8 cellular contexts compared by ENCODE assay signal in the genomic region with DNA sequence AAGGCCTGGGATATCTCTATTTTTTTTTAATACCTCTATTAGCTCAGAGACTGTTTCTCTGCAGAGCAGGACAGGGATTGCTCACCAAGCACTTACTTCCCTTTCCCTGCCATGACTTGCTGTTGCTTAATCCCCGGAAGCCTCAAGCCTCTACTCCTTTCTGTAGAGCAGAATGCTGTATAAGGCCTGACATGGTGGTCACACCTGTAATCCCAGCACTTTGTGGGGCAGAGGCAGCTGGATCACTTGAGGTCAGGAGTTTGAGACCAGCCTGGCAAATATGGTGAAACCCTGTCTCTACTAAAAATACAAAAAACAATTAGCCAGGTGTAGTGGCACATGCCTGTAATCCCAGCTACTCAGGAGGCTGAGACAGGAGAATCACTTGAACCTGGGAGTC. TPM values are rescaled to one million over a fixed set of nuclear protein-coding genes. Genes with fewer than 3 reads are reported as not detected.
DNase-seq lines count a peak whose midpoint lies in the region; ATAC-seq, FAIRE-seq and TF ChIP-seq lines count a peak whose summit lies in the region.
"Not testable (repeated sequence)": the region's sequence is repeated elsewhere in the genome, so short reads cannot be mapped to it uniquely, and the experiment has no call there.

No MANE protein-coding gene starts in this region.

- not testable (repeated sequence) for H3K27me3 Mint-ChIP-seq in Calu3 (ENCODE audit: unreplicated experiment); activated naive CD4-positive, alpha-beta T cell treated with anti-CD3 and anti-CD28 coated beads for 36 hours (ENCODE audit: low read depth)

- TF ChIP-seq RAD21 in SK-N-SH (IDR thresholded peaks at IDR 0.05; ENCODE audit: low read length) = not testable (repeated sequence)

- not testable (repeated sequence) for H3K9me3 Mint-ChIP-seq in Calu3 (ENCODE audit: low read depth, unreplicated experiment); activated naive CD4-positive, alpha-beta T cell treated with anti-CD3 and anti-CD28 coated beads for 36 hours

- POLR2A ChIA-PET in SK-N-SH (lab: Yijun Ruan, JAX) = not testable (repeated sequence)
- POLR2A ChIA-PET in endothelial cell of umbilical vein (lab: Charles Lee) = interaction anchor here (0.5 kb wide), 1 partner anchor 23 kb away, joined by 3 read pairs; no protein-coding TSS in a partner anchor

- not testable (repeated sequence) for H3K79me2 ChIP-seq in MM.1S (ENCODE audit: low read length); SK-N-SH (ENCODE audit: insufficient read depth); endothelial cell of umbilical vein (ENCODE audit: control insufficient read depth, insufficient read depth, low read length); parathyroid adenoma

- H3K27ac ChIP-seq in MM.1S (ENCODE audit: low read length) (peak overlapping the region; percentile 67; the same call in 1 of the 2 replicates), SK-N-SH (ENCODE audit: low read depth in 2 of 2, low read length in 1 of 2) (peak overlapping the region; percentile 18 to 98; a peak in 3 of 4 replicates), endothelial cell of umbilical vein (ENCODE audit: insufficient read depth, low read depth, low read length) (peak overlapping the region; percentile 93), parathyroid adenoma (peak overlapping the region; percentile 39), upper lobe of right lung (peak overlapping the region; percentile 81)

- H3K36me3 Mint-ChIP-seq in Calu3 (ENCODE audit: insufficient read depth, unreplicated experiment) = peaks cover 15% of the 10 kb centered on the region
- not testable (repeated sequence) for H3K36me3 Mint-ChIP-seq in activated naive CD4-positive, alpha-beta T cell treated with anti-CD3 and anti-CD28 coated beads for 36 hours (ENCODE audit: low read depth)

- DNase-seq in Calu3 (peak; percentile 48), MM.1S (peak; percentile 52), endothelial cell of umbilical vein (ENCODE audit: low read depth, low spot score) (peak; percentile 58), left colon (peak in 1 of 2 donors; percentile 40)
- DNase-seq in SK-N-SH, upper lobe of right lung: not testable (repeated sequence)
- peak; percentile 36 for DNase-seq in activated naive CD4-positive, alpha-beta T cell treated with anti-CD3 and anti-CD28 coated beads for 36 hours

- dilution Hi-C loops in endothelial cell of umbilical vein (cut with MboI; ENCODE audit: extremely low pct_ligation_motif_present, low sequenced_read_pairs) = not testable (repeated sequence)

- intact Hi-C loops in Calu3 (cut with micrococcal nuclease; ENCODE audit: unreplicated experiment) = loop anchor here (5.0 kb wide), 1 partner anchor 37 kb away; no protein-coding TSS in a partner anchor
- intact Hi-C loops in activated naive CD4-positive, alpha-beta T cell treated with anti-CD3 and anti-CD28 coated beads for 36 hours (cut with micrococcal nuclease) = loop anchor here (1.0 to 5.0 kb wide), 8 partner anchors 19 to 608 kb away; a partner anchor contains a TSS
- intact Hi-C loops in endothelial cell of umbilical vein (cut with micrococcal nuclease) = loop anchor here (1.0 to 2.0 kb wide), 2 partner anchors 21 to 55 kb away; no protein-coding TSS in a partner anchor
- intact Hi-C loops in left colon (cut with DNase I, micrococcal nuclease); upper lobe of right lung (cut with DNase I): not testable (repeated sequence)

- H3K9me3 ChIP-seq in MM.1S (replicated peaks; ENCODE audit: insufficient read depth, low read length); SK-N-SH; endothelial cell of umbilical vein (replicated peaks; ENCODE audit: control insufficient read depth, insufficient read depth, low read length); parathyroid adenoma (ENCODE audit: control insufficient read depth, low read length); upper lobe of right lung: not testable (repeated sequence)

- H3K4me1 Mint-ChIP-seq in Calu3 (ENCODE audit: low read depth, unreplicated experiment) = peaks cover 24% of the 10 kb centered on the region
- peaks cover 62% of the 10 kb centered on the region for H3K4me1 Mint-ChIP-seq in activated naive CD4-positive, alpha-beta T cell treated with anti-CD3 and anti-CD28 coated beads for 36 hours (ENCODE audit: low read depth)

- H3K36me3 ChIP-seq in MM.1S (replicated peaks; ENCODE audit: insufficient read depth, low read length); SK-N-SH (replicated peaks in 1 of 2; ENCODE audit: control insufficient read depth in 1 of 2, insufficient read depth in 2 of 2, low read length in 1 of 2); endothelial cell of umbilical vein (ENCODE audit: control insufficient read depth in 2 of 2, extremely low read depth in 1 of 2, insufficient read depth in 2 of 2, low read length in 2 of 2); parathyroid adenoma (ENCODE audit: control insufficient read depth, insufficient read depth, low read length); upper lobe of right lung: not testable (repeated sequence)

- peak overlapping the region; percentile 12; the same call in 1 of the 2 replicates for H3K4me2 ChIP-seq in MM.1S (ENCODE audit: low read depth, low read length)
- peak overlapping the region; percentile 51; the same call in 1 of the 2 replicates for H3K4me2 ChIP-seq in SK-N-SH
- H3K4me2 ChIP-seq in endothelial cell of umbilical vein (ENCODE audit: insufficient read depth, low read length) = peak overlapping the region; percentile 68
- H3K4me2 ChIP-seq in parathyroid adenoma (ENCODE audit: low read length) = not testable (repeated sequence)

- CTCF ChIA-PET in Calu3 (lab: Charles Lee) (interaction anchor here (0.6 to 1.9 kb wide), 3 partner anchors 19 to 65 kb away, joined by 3 to 16 read pairs (median 3); no protein-coding TSS in a partner anchor), SK-N-SH (lab: Yijun Ruan, JAX) (interaction anchor here (1.8 kb wide), 1 partner anchor 19 kb away, joined by 11 read pairs; no protein-coding TSS in a partner anchor), endothelial cell of umbilical vein (lab: Charles Lee) (interaction anchor here (1.0 to 2.3 kb wide), 8 partner anchors 12 to 386 kb away, joined by 3 to 21 read pairs (median 4); no protein-coding TSS in a partner anchor)
- CTCF ChIA-PET in activated naive CD4-positive, alpha-beta T cell treated with anti-CD3 and anti-CD28 coated beads for 36 hours (lab: Charles Lee) = interaction anchor here (0.9 to 2.0 kb wide), 5 partner anchors 18 to 183 kb away, joined by 3 to 9 read pairs (median 5); no protein-coding TSS in a partner anchor

- peak overlapping the region; percentile 74 for H3K27ac Mint-ChIP-seq in Calu3 (ENCODE audit: unreplicated experiment)
- peak overlapping the region; percentile 71 for H3K27ac Mint-ChIP-seq in activated naive CD4-positive, alpha-beta T cell treated with anti-CD3 and anti-CD28 coated beads for 36 hours

- TF ChIP-seq EP300 in SK-N-SH (IDR thresholded peaks at IDR 0.05; ENCODE audit: borderline replicate concordance in 1 of 2, low read depth in 1 of 2, low read length in 1 of 2) = not testable (repeated sequence)

- not testable (repeated sequence) for BruUV-seq in Calu3 (replicated peaks; lab: Mats Ljungman, UMichigan); endothelial cell of umbilical vein (replicated peaks; lab: Mats Ljungman, UMichigan)

- H3K4me3 ChIP-seq in MM.1S (ENCODE audit: low read length); SK-N-SH (ENCODE audit: low read depth in 2 of 2, low read length in 1 of 2); endothelial cell of umbilical vein (replicated peaks in 1 of 3; ENCODE audit: insufficient read depth in 1 of 3, low read depth in 1 of 3, low read length in 3 of 3); parathyroid adenoma (ENCODE audit: low read depth, low read length); upper lobe of right lung: not testable (repeated sequence)

- H2AFZ ChIP-seq in MM.1S (ENCODE audit: low read length) (peak overlapping the region; percentile 39), SK-N-SH (ENCODE audit: low read depth) (peak overlapping the region; percentile 34; the same call in 1 of the 2 replicates), endothelial cell of umbilical vein (ENCODE audit: low read depth, low read length) (peak overlapping the region; percentile 5)
- not testable (repeated sequence) for H2AFZ ChIP-seq in parathyroid adenoma

- H4K20me1 ChIP-seq in MM.1S (ENCODE audit: insufficient read depth, low read length); SK-N-SH (ENCODE audit: insufficient read depth); endothelial cell of umbilical vein (replicated peaks; ENCODE audit: control insufficient read depth, extremely low read depth, insufficient read depth, low read length): not testable (repeated sequence)

- not testable (repeated sequence) for TF ChIP-seq POLR2A in endothelial cell of umbilical vein (IDR thresholded peaks at IDR 0.05; ENCODE audit: low read depth, low read length)

- peak; percentile 82 for FAIRE-seq in endothelial cell of umbilical vein (lab: Jason Lieb, UNC)

- peak overlapping the region; percentile 8; the same call in 1 of the 2 replicates for H3K9ac ChIP-seq in MM.1S (ENCODE audit: low read length)
- peak overlapping the region; percentile 54; the same call in 1 of the 2 replicates for H3K9ac ChIP-seq in SK-N-SH
- peak overlapping the region; percentile 61 for H3K9ac ChIP-seq in endothelial cell of umbilical vein (replicated peaks; ENCODE audit: extremely low read depth, insufficient read depth, low read length)
- not testable (repeated sequence) for H3K9ac ChIP-seq in parathyroid adenoma

- H3K9me1 ChIP-seq in endothelial cell of umbilical vein (replicated peaks; ENCODE audit: control insufficient read depth, extremely low read depth, insufficient read depth, low read length) = not testable (repeated sequence)

- 30% methylated on average over 1 of the region's 1 CpG for WGBS in SK-N-SH (ENCODE audit: low lambda C conversion rate)

- H3K9me2 ChIP-seq in MM.1S (replicated peaks; ENCODE audit: insufficient read depth, low read length); SK-N-SH: not testable (repeated sequence)

- H3F3A ChIP-seq in MM.1S (ENCODE audit: insufficient read depth, low read length) = peaks cover 35% of the 10 kb centered on the region
- H3F3A ChIP-seq in SK-N-SH (replicated peaks; ENCODE audit: insufficient read depth) = peaks cover 20% of the 10 kb centered on the region

- not testable (repeated sequence) for H3K4me3 Mint-ChIP-seq in Calu3 (ENCODE audit: low read depth, unreplicated experiment); activated naive CD4-positive, alpha-beta T cell treated with anti-CD3 and anti-CD28 coated beads for 36 hours

- ATAC-seq in left colon (peak; percentile 37), upper lobe of right lung (peak; percentile 74)

- H3K27me3 ChIP-seq in MM.1S (replicated peaks; ENCODE audit: insufficient read depth, low read length); SK-N-SH (ENCODE audit: insufficient read depth); endothelial cell of umbilical vein (ENCODE audit: control insufficient read depth in 2 of 2, insufficient read depth in 2 of 2, low read length in 2 of 2); parathyroid adenoma (ENCODE audit: control insufficient read depth, insufficient read depth, low read length); upper lobe of right lung: not testable (repeated sequence)

- not testable (repeated sequence) for TF ChIP-seq CTCF in Calu3 (IDR thresholded peaks at IDR 0.05; ENCODE audit: unreplicated experiment); MM.1S (IDR thresholded peaks at IDR 0.05; ENCODE audit: low read length); SK-N-SH (IDR thresholded peaks at IDR 0.05); endothelial cell of umbilical vein (IDR thresholded peaks at IDR 0.05; ENCODE audit: extremely low read depth in 1 of 2, insufficient read depth in 1 of 2, low read depth in 1 of 2, low read length in 2 of 2); parathyroid adenoma (IDR thresholded peaks at IDR 0.05); upper lobe of right lung (IDR thresholded peaks at IDR 0.05)

- H3K4me1 ChIP-seq in MM.1S (ENCODE audit: low read length) (peaks cover 37% of the 10 kb centered on the region), SK-N-SH (ENCODE audit: control insufficient read depth in 1 of 2, insufficient read depth in 2 of 2, low read depth in 1 of 2, low read length in 1 of 2) (peaks cover 5 to 25% of the 10 kb centered on the region in 2 experiments; a peak in 3 of 4 replicates), endothelial cell of umbilical vein (ENCODE audit: control insufficient read depth, extremely low read depth, insufficient read depth, low read length) (peaks cover 36% of the 10 kb centered on the region), upper lobe of right lung (peaks cover 50% of the 10 kb centered on the region)
- not testable (repeated sequence) for H3K4me1 ChIP-seq in parathyroid adenoma

RNA-seq across cellular contexts. Expression of a gene that starts 23.3 kb away (rescaled TPM):
- total RNA-seq in Calu3 (2022) (58.1 and 59.8 TPM in 2 replicates), endothelial cell of umbilical vein (46.1 and 47.3 TPM in 2 replicates), left colon (100 to 1,000 TPM in 1 of 2 donors, 10 to 100 TPM in 1; 71.9 to 140 TPM), upper lobe of right lung (69.3 TPM)
- polyA plus RNA-seq in SK-N-SH (2012; rRNA removed) (92.4 and 126 TPM in 2 replicates), endothelial cell of umbilical vein (44.2 and 55.3 TPM in 2 replicates)
- polyA plus RNA-seq in SK-N-SH (2012; cell fraction: cytosol; rRNA removed) = 112 and 115 TPM in 2 replicates
- polyA plus RNA-seq in SK-N-SH (2012; cell fraction: nucleus; rRNA removed) = 30.8 and 42.8 TPM in 2 replicates
- total RNA-seq in activated naive CD4-positive, alpha-beta T cell treated with anti-CD3 and anti-CD28 coated beads for 36 hours = 10 to 100 TPM; 16.3 to 17.5 TPM
- polyA plus RNA-seq in endothelial cell of umbilical vein (2011; cell fraction: cytosol; rRNA removed) = 51.0 and 58.8 TPM in 2 replicates
- 24.2 and 29.2 TPM in 2 replicates for polyA plus RNA-seq in endothelial cell of umbilical vein (2011; cell fraction: nucleus; rRNA removed)
- polyA plus RNA-seq in endothelial cell of umbilical vein (2012) = 62.2 and 72.5 TPM in 2 replicates
- polyA minus RNA-seq in endothelial cell of umbilical vein = 61.8 and 65.3 TPM in 2 replicates
- polyA minus RNA-seq in endothelial cell of umbilical vein (2011; cell fraction: cytosol; rRNA and poly(A)+ RNA removed) = 29.3 TPM
- polyA minus RNA-seq in endothelial cell of umbilical vein (2011; cell fraction: nucleus; rRNA and poly(A)+ RNA removed) = 12.1 and 15.9 TPM in 2 replicates

RNA-seq across cellular contexts. Expression of a gene that starts 55.2 kb away (rescaled TPM):
- total RNA-seq in Calu3 (2022) (32.1 and 35.2 TPM in 2 replicates), endothelial cell of umbilical vein (44.6 and 47.8 TPM in 2 replicates), left colon (10 to 100 TPM; 37.1 to 50.1 TPM), upper lobe of right lung (72.1 TPM)
- polyA plus RNA-seq in SK-N-SH (2012; rRNA removed) (7.9 and 12.2 TPM in 2 replicates), endothelial cell of umbilical vein (7.1 and 16.2 TPM in 2 replicates)
- 14.6 and 17.7 TPM in 2 replicates for polyA plus RNA-seq in SK-N-SH (2012; cell fraction: cytosol; rRNA removed)
- 2.5 and 5.2 TPM in 2 replicates for polyA plus RNA-seq in SK-N-SH (2012; cell fraction: nucleus; rRNA removed)
- 10 to 100 TPM; 20.6 to 24.3 TPM for total RNA-seq in activated naive CD4-positive, alpha-beta T cell treated with anti-CD3 and anti-CD28 coated beads for 36 hours
- 11.2 and 12.4 TPM in 2 replicates for polyA plus RNA-seq in endothelial cell of umbilical vein (2011; cell fraction: cytosol; rRNA removed)
- polyA plus RNA-seq in endothelial cell of umbilical vein (2011; cell fraction: nucleus; rRNA removed) = 5.2 and 6.0 TPM in 2 replicates
- 29.5 and 38.8 TPM in 2 replicates for polyA plus RNA-seq in endothelial cell of umbilical vein (2012)
- polyA minus RNA-seq in endothelial cell of umbilical vein = 15.3 and 16.2 TPM in 2 replicates
- 16.2 TPM for polyA minus RNA-seq in endothelial cell of umbilical vein (2011; cell fraction: cytosol; rRNA and poly(A)+ RNA removed)
- 8.9 and 10.4 TPM in 2 replicates for polyA minus RNA-seq in endothelial cell of umbilical vein (2011; cell fraction: nucleus; rRNA and poly(A)+ RNA removed)

Comparison
In these comparisons a context has a peak if more than half of its experiments do, and no peak if none do; other contexts are left out.
1. H3K27ac ChIP-seq: peak in every context shown above with its lines; median percentile 93 in endothelial cell of umbilical vein; 81 in upper lobe of right lung; 67 in MM.1S; 58 in SK-N-SH; 39 in parathyroid adenoma.